16 cellular contexts compared by ENCODE assay signal in genomic region chr6:79526897-79527296, GRCh38.
"Had no signal": no experiment of that assay in that cellular context is flagged by ENCODE, and none has a peak within 500 bp of the region (broad histone marks: within the 10 kb centered on the region; RNA-seq: fewer than 3 reads in every experiment).

No MANE protein-coding gene starts in this region.

- H3K9me3 ChIP-seq: ovary had no signal

- H3K27ac ChIP-seq: ascending aorta, cardiac muscle cell, foreskin keratinocyte, neural progenitor cell, ovary, WERI-Rb-1 had no signal

- H3K9me3 Mint-ChIP-seq: activated CD4-positive, alpha-beta T cell treated with anti-CD3 and anti-CD28 coated beads, Interleukin-2, amount 10 ng/mL, durations not matched to agents 24 days and 14 days; activated naive CD8-positive, alpha-beta T cell treated with anti-CD3 and anti-CD28 coated beads, Interleukin-2, amount 50 U/mL, for 24 hours had no signal

- H3K4me3 Mint-ChIP-seq: activated CD4-positive, alpha-beta T cell treated with anti-CD3 and anti-CD28 coated beads, Interleukin-2, amount 10 ng/mL, durations not matched to agents 24 days and 14 days; activated naive CD8-positive, alpha-beta T cell treated with anti-CD3 and anti-CD28 coated beads, Interleukin-2, amount 50 U/mL, for 24 hours; neural progenitor cell had no signal

- H3K9ac ChIP-seq: neural progenitor cell had no signal

- H3K4me1 ChIP-seq: ascending aorta, foreskin keratinocyte had no signal

- H3K27me3 ChIP-seq: ascending aorta, cardiac muscle cell, foreskin keratinocyte, neural progenitor cell, ovary, tibial nerve had no signal

- DNase-seq: activated CD4-positive, alpha-beta T cell treated with anti-CD3 and anti-CD28 coated beads, Interleukin-2, amount 10 ng/mL, durations not matched to agents 24 days and 14 days; activated naive CD4-positive, alpha-beta T cell treated with Interleukin-2 at 50 U/mL for 16 hours; activated naive CD8-positive, alpha-beta T cell treated with anti-CD3 and anti-CD28 coated beads, Interleukin-2, amount 50 U/mL, for 24 hours; foreskin keratinocyte; head of caudate nucleus; islet precursor cell; ovary; small intestine; T1000; WERI-Rb-1 had no signal

- H3K36me3 ChIP-seq: cardiac muscle cell, neural progenitor cell, ovary, WERI-Rb-1 had no signal

- ATAC-seq: activated naive CD8-positive, alpha-beta T cell treated with anti-CD3 and anti-CD28 coated beads, Interleukin-2, amount 50 U/mL, for 24 hours; foreskin keratinocyte; left lobe of liver had no signal

- H3K27ac Mint-ChIP-seq: activated CD4-positive, alpha-beta T cell treated with anti-CD3 and anti-CD28 coated beads, Interleukin-2, amount 10 ng/mL, durations not matched to agents 24 days and 14 days; activated naive CD8-positive, alpha-beta T cell treated with anti-CD3 and anti-CD28 coated beads, Interleukin-2, amount 50 U/mL, for 24 hours had no signal

- H3K27me3 Mint-ChIP-seq: activated CD4-positive, alpha-beta T cell treated with anti-CD3 and anti-CD28 coated beads, Interleukin-2, amount 10 ng/mL, durations not matched to agents 24 days and 14 days; activated naive CD8-positive, alpha-beta T cell treated with anti-CD3 and anti-CD28 coated beads, Interleukin-2, amount 50 U/mL, for 24 hours had no signal

- H3K4me1 Mint-ChIP-seq: activated CD4-positive, alpha-beta T cell treated with anti-CD3 and anti-CD28 coated beads, Interleukin-2, amount 10 ng/mL, durations not matched to agents 24 days and 14 days; activated naive CD8-positive, alpha-beta T cell treated with anti-CD3 and anti-CD28 coated beads, Interleukin-2, amount 50 U/mL, for 24 hours had no signal

- H3K4me3 ChIP-seq: ascending aorta, cardiac muscle cell, neural progenitor cell, ovary, tibial nerve had no signal

- H2AFZ ChIP-seq: neural progenitor cell had no signal

- FAIRE-seq: colon, small intestine had no signal

- H3K4me2 ChIP-seq: neural progenitor cell had no signal
